ENCODE assay signal across 12 cellular contexts in genomic region chr7:105830405-105831218, GRCh38. TPM values are rescaled to one million over a fixed set of nuclear protein-coding genes. Genes with fewer than 3 reads are reported as not detected.
DNase-seq lines count a peak whose midpoint lies in the region; ATAC-seq and TF ChIP-seq lines count a peak whose summit lies in the region.
"Had no signal": no experiment of that assay in that cellular context is flagged by ENCODE, and none has a peak within 500 bp of the region (broad histone marks: within the 10 kb centered on the region; RNA-seq: fewer than 3 reads in every experiment).

No MANE protein-coding gene starts in this region.

- no peaks in the 10 kb centered on the region for H3K36me3 ChIP-seq in kidney epithelial cell (ENCODE audit: control insufficient read depth, insufficient read depth, low read length)
- H3K36me3 ChIP-seq: heart right ventricle had no signal

- H3K4me3 ChIP-seq in astrocyte of the cerebellum (ENCODE audit: low read depth, low read length) (no peak overlapping the region), kidney epithelial cell (ENCODE audit: low read depth, low read length) (no peak overlapping the region)
- H3K4me3 ChIP-seq: BLaER1 treated with 17β-estradiol and CSF1 and Interleukin-3, amounts not matched to agents 10 nM and 100 nM; heart right ventricle had no signal

- DNase-seq in 8988T (peak; percentile 43), HS-27A (ENCODE audit: low read depth) (peak; percentile 77), astrocyte of the cerebellum (ENCODE audit: low read depth) (peak; percentile 94), kidney epithelial cell (ENCODE audit: low read depth) (peak; percentile 87), GDM1 (lab: John Stamatoyannopoulos, UW) (no peak)
- DNase-seq in stimulated activated CD4-positive, alpha-beta T cell treated with anti-CD3 and anti-CD28 coated beads, Interleukin-4, amount 100 ng/mL, for 1 hour = no peak
- DNase-seq: activated T-cell treated with anti-CD3 and anti-CD28 coated beads, Interleukin-2, amount 50 U/mL, for 48 hours; heart right ventricle; stimulated activated CD4-positive, alpha-beta T cell treated with anti-CD3 and anti-CD28 coated beads, Interleukin-15, amount 100 ng/mL, for 24 hours had no signal

- TF ChIP-seq CTCF in astrocyte of the cerebellum (IDR thresholded peaks at IDR 0.05; ENCODE audit: low read depth, low read length, missing control alignments) = no peak
- TF ChIP-seq CTCF in kidney epithelial cell (IDR thresholded peaks at IDR 0.05; ENCODE audit: insufficient read depth, low read length, poor library complexity, severe bottlenecking) = no peak

- no peak for ATAC-seq in GM21723 (IDR thresholded peaks at IDR 0.05; ENCODE audit: unreplicated experiment)
- ATAC-seq in GM19395 (IDR thresholded peaks at IDR 0.05; ENCODE audit: unreplicated experiment) = no peak

- H3K27me3 ChIP-seq in kidney epithelial cell (ENCODE audit: control insufficient read depth, insufficient read depth, low read length) = no peaks in the 10 kb centered on the region
- H3K27me3 ChIP-seq: BLaER1 treated with 17β-estradiol and CSF1 and Interleukin-3, amounts not matched to agents 10 nM and 100 nM; heart right ventricle had no signal

- in situ Hi-C loops in astrocyte of the cerebellum (cut with HindIII; ENCODE audit: low sequenced_read_pairs) = no loop called here

RNA-seq across cellular contexts. Expression of gene ATXN7L1, which starts 45.8 kb away (rescaled TPM):
- 2.4 and 3.1 TPM in 2 replicates for total RNA-seq in kidney epithelial cell

Comparison
In these comparisons a context has a peak if more than half of its experiments do, and no peak if none do; other contexts are left out.
1. DNase-seq: peak in 8988T (single experiment), HS-27A (single experiment), astrocyte of the cerebellum (single experiment) and kidney epithelial cell (single experiment); none in GDM1 (single experiment) and stimulated activated CD4-positive, alpha-beta T cell treated with anti-CD3 and anti-CD28 coated beads, Interleukin-4, amount 100 ng/mL, for 1 hour (single experiment).